ENCODE assay signal across 8 cellular contexts in genomic region chr2:157492189-157492773, GRCh38. TPM values are rescaled to one million over a fixed set of nuclear protein-coding genes. Genes with fewer than 3 reads are reported as not detected.
DNase-seq lines count a peak whose midpoint lies in the region; ATAC-seq, FAIRE-seq and TF ChIP-seq lines count a peak whose summit lies in the region.

No MANE protein-coding gene starts in this region.

- no peaks in the 10 kb centered on the region for H3K79me2 ChIP-seq in keratinocyte (ENCODE audit: control insufficient read depth, insufficient read depth, low read length)

- FAIRE-seq in keratinocyte (lab: Jason Lieb, UNC) = peak; percentile 75

- H3K4me1 ChIP-seq in breast epithelium (no peaks in the 10 kb centered on the region), keratinocyte (ENCODE audit: control insufficient read depth, extremely low read depth, insufficient read depth, low read length) (no peaks in the 10 kb centered on the region)

- TF ChIP-seq POLR2A in breast epithelium (IDR thresholded peaks at IDR 0.05) = no peak

- no peaks in the 10 kb centered on the region for H3K9me1 ChIP-seq in keratinocyte (ENCODE audit: control insufficient read depth, extremely low read depth, insufficient read depth, low read length)

- no peaks in the 10 kb centered on the region for H3K36me3 ChIP-seq in breast epithelium
- H3K36me3 ChIP-seq in keratinocyte (ENCODE audit: control insufficient read depth in 2 of 2, extremely low read depth in 1 of 2, insufficient read depth in 2 of 2, low read length in 2 of 2) = no peaks in the 10 kb centered on the region

- dilution Hi-C loops in keratinocyte (cut with MboI; ENCODE audit: extremely low pct_ligation_motif_present, low sequenced_read_pairs) = no loop called here

- H3K27me3 ChIP-seq in breast epithelium = no peaks in the 10 kb centered on the region
- H3K27me3 ChIP-seq in keratinocyte (ENCODE audit: control insufficient read depth, extremely low read depth, insufficient read depth, low read length) = no peaks in the 10 kb centered on the region

- no peak overlapping the region for H2AFZ ChIP-seq in keratinocyte (ENCODE audit: control insufficient read depth, low read length)

- peak; percentile 73 for DNase-seq in AG08396 (ENCODE audit: low spot score)
- DNase-seq in NCI-H2081 (lab: John Stamatoyannopoulos, UW) = peak; percentile 70 to 79
- peak; percentile 27 to 55 for DNase-seq in breast epithelium (ENCODE audit: low spot score in 2 of 2)
- no peak for DNase-seq in keratinocyte (ENCODE audit: low read depth, low spot score)
- DNase-seq in stimulated activated CD4-positive, alpha-beta T cell treated with anti-CD3 and anti-CD28 coated beads, Interleukin-2, amount 100 ng/mL, for 4 hours (ENCODE audit: low read depth) = peak; percentile 67

- ATAC-seq in GM18517 (IDR thresholded peaks at IDR 0.05; ENCODE audit: unreplicated experiment) (peak; percentile 96), HG02970 (IDR thresholded peaks at IDR 0.05; ENCODE audit: low FRiP score, unreplicated experiment) (peak; percentile 86)

- H3K4me3 ChIP-seq in WI38 (ENCODE audit: low read depth, low read length) = no peak overlapping the region
- H3K4me3 ChIP-seq in breast epithelium = no peak overlapping the region
- H3K4me3 ChIP-seq in keratinocyte (ENCODE audit: control insufficient read depth in 2 of 3, extremely low read depth in 1 of 3, insufficient read depth in 2 of 3, low read depth in 1 of 3, low read length in 3 of 3) = no peak overlapping the region

- H3K27ac ChIP-seq in breast epithelium (no peak overlapping the region), keratinocyte (ENCODE audit: control insufficient read depth, insufficient read depth, low read length) (no peak overlapping the region)

- H3K9ac ChIP-seq in keratinocyte (ENCODE audit: control insufficient read depth, extremely low read depth, insufficient read depth, low read length) = no peak overlapping the region

- H3K4me2 ChIP-seq in keratinocyte (ENCODE audit: control insufficient read depth, extremely low read depth, insufficient read depth, low read depth, low read length) = no peak overlapping the region

- H3K9me3 ChIP-seq in breast epithelium = no peaks in the 10 kb centered on the region
- no peaks in the 10 kb centered on the region for H3K9me3 ChIP-seq in keratinocyte (ENCODE audit: control insufficient read depth, low read depth, low read length)

- no peaks in the 10 kb centered on the region for H4K20me1 ChIP-seq in keratinocyte (ENCODE audit: control insufficient read depth, extremely low read depth, insufficient read depth, low read length)

- TF ChIP-seq CTCF in WI38 (IDR thresholded peaks at IDR 0.05; ENCODE audit: low read depth, low read length) = peak; percentile 64
- peak; percentile 24 to 61 (median 54) for TF ChIP-seq CTCF in breast epithelium (IDR thresholded peaks at IDR 0.05)
- TF ChIP-seq CTCF in keratinocyte (optimal IDR thresholded peaks at IDR 0.05 in 1 of 3, IDR thresholded peaks at IDR 0.05 in 1 of 3, conservative IDR thresholded peaks at IDR 0.05 in 1 of 3; ENCODE audit: extremely low read depth in 1 of 3, insufficient read depth in 2 of 3, low read length in 3 of 3) = peak; percentile 68 to 86 (median 78)

- intact Hi-C loops in breast epithelium (cut with DNase I; ENCODE audit: low total_unique reads) = no loop called here

RNA-seq across cellular contexts. Expression of gene CYTIP, which starts 48.4 kb away (rescaled TPM):
- 10 to 100 TPM; 11.5 to 18.7 (median 16.8) TPM for total RNA-seq in breast epithelium
- 0.06 to 0.21 TPM in 2 of 3 replicates, not detected in the other for polyA plus RNA-seq in keratinocyte
- not detected for polyA plus RNA-seq in keratinocyte (2011; ENCODE audit: low read depth)
- not detected in 2 replicates for polyA plus RNA-seq in keratinocyte (2011; cell fraction: cytosol; rRNA removed)
- polyA plus RNA-seq in keratinocyte (2011; cell fraction: nucleus; rRNA removed) = not detected in 2 replicates
- not detected in 2 replicates for polyA plus RNA-seq in keratinocyte (2012; ENCODE audit: low replicate concordance)
- polyA minus RNA-seq in keratinocyte = not detected in 3 replicates
- not detected for polyA minus RNA-seq in keratinocyte (2011; cell fraction: cytosol; rRNA and poly(A)+ RNA removed)
- not detected in 2 replicates for polyA minus RNA-seq in keratinocyte (2011; cell fraction: nucleus; rRNA and poly(A)+ RNA removed)
